17 cellular contexts compared by ENCODE assay signal in the genomic region with DNA sequence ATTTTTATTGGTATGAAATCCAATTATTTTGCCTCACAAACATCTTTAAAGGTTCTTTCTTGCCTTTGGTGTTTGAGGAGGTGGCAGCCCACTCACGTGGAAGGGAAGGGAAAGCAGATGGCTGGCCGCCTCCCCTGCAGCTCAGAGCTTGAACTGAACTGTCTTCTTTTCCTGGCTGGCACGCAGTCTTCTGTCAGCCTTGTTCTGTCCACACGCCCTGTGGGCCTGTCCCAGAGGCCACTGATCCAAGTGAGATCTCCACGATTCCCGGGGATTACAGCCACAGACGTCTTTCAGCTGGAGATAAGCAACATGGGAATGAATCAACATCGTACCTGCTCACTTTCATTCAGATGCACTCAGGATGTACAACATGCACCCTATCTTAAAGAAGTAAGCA.
"Had no signal": no experiment of that assay in that cellular context is flagged by ENCODE, and none has a peak within 500 bp of the region (broad histone marks: within the 10 kb centered on the region; RNA-seq: fewer than 3 reads in every experiment).

No MANE protein-coding gene starts in this region.

- H3K27me3 Mint-ChIP-seq: activated CD8-positive, alpha-beta memory T cell treated with anti-CD3 and anti-CD28 coated beads, Interleukin-2, amount 10 ng/mL, durations not matched to agents 7 days and 5 days; activated naive CD8-positive, alpha-beta T cell had no signal

- H3K9me3 Mint-ChIP-seq: mesothelial cell of epicardium had no signal

- DNase-seq: activated CD8-positive, alpha-beta memory T cell treated with anti-CD3 and anti-CD28 coated beads, Interleukin-2, amount 10 ng/mL, durations not matched to agents 7 days and 5 days; activated gamma-delta T cell treated with Interleukin-2 at 50 U/mL for 16 hours; activated T-cell treated with anti-CD3 and anti-CD28 coated beads, Interleukin-2, amount 50 U/mL, for 1 hour; heart right ventricle; left colon; lower lobe of right lung; ovary; stimulated activated naive B cell treated with anti-CD40 and anti-IgM and Interleukin-4, amounts not matched to agents 10 μg/mL and 1 μg/mL and 100 μg/mL, for 72 hours; T-cell; T-helper 9 cell; uterus had no signal

- H3K27ac Mint-ChIP-seq: activated CD8-positive, alpha-beta memory T cell treated with anti-CD3 and anti-CD28 coated beads, Interleukin-2, amount 10 ng/mL, durations not matched to agents 7 days and 5 days; activated naive CD8-positive, alpha-beta T cell; stimulated activated naive B cell treated with anti-CD40 and anti-IgM and Interleukin-4, amounts not matched to agents 10 μg/mL and 1 μg/mL and 100 μg/mL, for 72 hours had no signal

- H3K27me3 ChIP-seq: ovary, tibial nerve, uterus had no signal

- H3K4me1 Mint-ChIP-seq: activated CD8-positive, alpha-beta memory T cell treated with anti-CD3 and anti-CD28 coated beads, Interleukin-2, amount 10 ng/mL, durations not matched to agents 7 days and 5 days; mesothelial cell of epicardium; stimulated activated naive B cell treated with anti-CD40 and anti-IgM and Interleukin-4, amounts not matched to agents 10 μg/mL and 1 μg/mL and 100 μg/mL, for 72 hours had no signal

- H3K4me1 ChIP-seq: gastroesophageal sphincter, heart right ventricle, lower lobe of right lung, tibial nerve, uterus had no signal

- H3K4me3 Mint-ChIP-seq: activated CD8-positive, alpha-beta memory T cell treated with anti-CD3 and anti-CD28 coated beads, Interleukin-2, amount 10 ng/mL, durations not matched to agents 7 days and 5 days; activated naive CD8-positive, alpha-beta T cell; mesothelial cell of epicardium; stimulated activated naive B cell treated with anti-CD40 and anti-IgM and Interleukin-4, amounts not matched to agents 10 μg/mL and 1 μg/mL and 100 μg/mL, for 72 hours; T-cell had no signal

- H3K36me3 Mint-ChIP-seq: activated CD8-positive, alpha-beta memory T cell treated with anti-CD3 and anti-CD28 coated beads, Interleukin-2, amount 10 ng/mL, durations not matched to agents 7 days and 5 days; activated naive CD8-positive, alpha-beta T cell; mesothelial cell of epicardium; stimulated activated naive B cell treated with anti-CD40 and anti-IgM and Interleukin-4, amounts not matched to agents 10 μg/mL and 1 μg/mL and 100 μg/mL, for 72 hours; T-cell had no signal

- ATAC-seq: gastroesophageal sphincter; heart right ventricle; left colon; lower lobe of right lung; sciatic nerve; stimulated activated naive B cell treated with anti-CD40 and anti-IgM and Interleukin-4, amounts not matched to agents 10 μg/mL and 1 μg/mL and 100 μg/mL, for 72 hours; T-cell had no signal

- H3K27ac ChIP-seq: gastroesophageal sphincter, heart right ventricle, lower lobe of right lung, ovary, tibial nerve, uterus had no signal

- H3K36me3 ChIP-seq: gastroesophageal sphincter, heart right ventricle, lower lobe of right lung, ovary, tibial nerve, uterus had no signal

- H3K4me3 ChIP-seq: dorsolateral prefrontal cortex, gastroesophageal sphincter, heart right ventricle, lower lobe of right lung, ovary, tibial nerve, uterus had no signal

- H3K9me3 ChIP-seq: gastroesophageal sphincter, heart right ventricle, lower lobe of right lung, ovary, tibial nerve, uterus had no signal
